Comparison of ENCODE assay signal across 23 cellular contexts in the genomic region with DNA sequence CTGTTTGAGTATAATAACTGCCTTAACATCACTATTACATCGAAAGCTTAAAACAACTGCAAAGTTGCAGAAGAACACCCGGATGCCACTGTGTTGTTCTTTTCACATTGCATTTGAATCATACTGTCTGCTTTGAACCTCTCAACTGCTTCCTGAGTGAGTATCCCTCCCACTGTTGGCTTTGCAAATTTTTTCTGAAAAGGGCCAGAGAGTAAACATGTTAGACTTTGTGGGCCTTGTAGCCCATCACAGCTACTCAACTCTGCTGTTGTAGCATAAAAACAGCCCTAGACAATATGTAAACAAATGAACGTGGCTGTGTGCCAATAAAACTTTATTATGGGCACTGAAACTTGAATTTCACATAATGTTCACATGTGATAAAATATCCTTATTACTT.
DNase-seq lines count a peak whose midpoint lies in the region; ATAC-seq, FAIRE-seq and TF ChIP-seq lines count a peak whose summit lies in the region.
"Had no signal": no experiment of that assay in that cellular context is flagged by ENCODE, and none has a peak within 500 bp of the region (broad histone marks: within the 10 kb centered on the region; RNA-seq: fewer than 3 reads in every experiment).

No MANE protein-coding gene starts in this region.

- H3K27ac Mint-ChIP-seq in activated T-cell treated with anti-CD3 and anti-CD28 coated beads, Interleukin-2, amount 50 U/mL, for 24 hours, result peak overlapping the region; percentile 24
- H3K27ac Mint-ChIP-seq in T-helper 2 cell treated with Interferon-gamma antibody and Interleukin-4, amounts not matched to agents 5 μg/mL and 100 μg/mL, for 36 hours, result no peak overlapping the region
- H3K27ac Mint-ChIP-seq: neural progenitor cell had no signal

- H3K36me3 ChIP-seq in HUES64 (ENCODE audit: insufficient read depth, low read length) (peaks cover 9% of the 10 kb centered on the region), GM12878 (ENCODE audit: control insufficient read depth in 2 of 2, insufficient read depth in 2 of 2, low read length in 1 of 2) (peaks cover 11 to 19% of the 10 kb centered on the region in 2 experiments; a peak in 3 of 4 replicates)
- H3K36me3 ChIP-seq: neural progenitor cell had no signal

- H3K79me2 ChIP-seq in GM12878 (ENCODE audit: control insufficient read depth, insufficient read depth, low read length), result no peaks in the 10 kb centered on the region
- H3K79me2 ChIP-seq: hepatocyte had no signal

- H3K4me3 ChIP-seq in HUES64 (ENCODE audit: low read length) (no peak overlapping the region), GM12878 (no peak overlapping the region)
- H3K4me3 ChIP-seq: hepatocyte, neural progenitor cell, prostate gland had no signal

- H3K4me1 Mint-ChIP-seq in activated T-cell treated with anti-CD3 and anti-CD28 coated beads, Interleukin-2, amount 50 U/mL, for 24 hours (ENCODE audit: low read depth), result peaks cover 42% of the 10 kb centered on the region
- H3K4me1 Mint-ChIP-seq in T-helper 2 cell treated with Interferon-gamma antibody and Interleukin-4, amounts not matched to agents 5 μg/mL and 100 μg/mL, for 36 hours (ENCODE audit: low read depth), result peaks cover 10% of the 10 kb centered on the region

- H3K27me3 Mint-ChIP-seq in activated T-cell treated with anti-CD3 and anti-CD28 coated beads, Interleukin-2, amount 50 U/mL, for 24 hours, result no peaks in the 10 kb centered on the region
- H3K27me3 Mint-ChIP-seq in T-helper 2 cell treated with Interferon-gamma antibody and Interleukin-4, amounts not matched to agents 5 μg/mL and 100 μg/mL, for 36 hours (ENCODE audit: low read depth), result no peaks in the 10 kb centered on the region

- no peak for ATAC-seq in GM12878
- ATAC-seq: esophagus mucosa had no signal

- no peak overlapping the region for H3K4me2 ChIP-seq in GM12878 (ENCODE audit: control insufficient read depth, insufficient read depth)
- H3K4me2 ChIP-seq: hepatocyte, KMS-11, neural progenitor cell had no signal

- H3K9me3 ChIP-seq in HUES64 (ENCODE audit: insufficient read depth, low read depth, low read length), result no peaks in the 10 kb centered on the region
- no peaks in the 10 kb centered on the region for H3K9me3 ChIP-seq in GM12878 (replicated peaks; ENCODE audit: control insufficient read depth, insufficient read depth, low read length)
- H3K9me3 ChIP-seq: prostate gland had no signal

- no peak for TF ChIP-seq POLR2A in GM12878 (IDR thresholded peaks at IDR 0.05; ENCODE audit: low read depth, low read length)

- no peaks in the 10 kb centered on the region for H4K20me1 ChIP-seq in GM12878 (ENCODE audit: control insufficient read depth, insufficient read depth)

- H2AFZ ChIP-seq in GM12878 (ENCODE audit: control insufficient read depth, low read depth, low read length), result no peak overlapping the region
- H2AFZ ChIP-seq: hepatocyte, neural progenitor cell had no signal

- no peak for TF ChIP-seq EP300 in GM12878 (IDR thresholded peaks at IDR 0.05; ENCODE audit: borderline replicate concordance in 1 of 2, control insufficient read depth in 1 of 2, low read depth in 2 of 2, low read length in 2 of 2)

- SMC1A ChIA-PET in GM12878 (lab: Charles Lee; ENCODE audit: uncharacterized antibody, unreplicated experiment), result interaction anchor here (0.6 kb wide), 2 partner anchors 10 to 204 kb away, joined by 3 read pairs; no protein-coding TSS in a partner anchor

- no peak for TF ChIP-seq RAD21 in GM12878 (IDR thresholded peaks at IDR 0.05; ENCODE audit: insufficient read depth, low read depth, low read length)

- H3K27ac ChIP-seq in HUES64 (ENCODE audit: low read depth, low read length) (peak overlapping the region; percentile 38; the same call in 1 of the 2 replicates), GM12878 (ENCODE audit: control insufficient read depth, insufficient read depth) (no peak overlapping the region)
- H3K27ac ChIP-seq: hepatocyte, KMS-11, neural progenitor cell, prostate gland had no signal

- CTCF ChIA-PET in GM12878 (lab: Yijun Ruan, JAX), result interaction anchor here (1.0 kb wide), 1 partner anchor 33 kb away, joined by 3 read pairs; no protein-coding TSS in a partner anchor

- RAD21 ChIA-PET in GM12878 (lab: Charles Lee; ENCODE audit: unreplicated experiment), result no interaction called here

- H3K27me3 ChIP-seq in HUES64 (ENCODE audit: insufficient read depth, low read length), result no peaks in the 10 kb centered on the region
- no peaks in the 10 kb centered on the region for H3K27me3 ChIP-seq in GM12878 (replicated peaks in 1 of 2; ENCODE audit: control insufficient read depth in 2 of 2, insufficient read depth in 2 of 2, low read length in 1 of 2)
- H3K27me3 ChIP-seq: hepatocyte, neural progenitor cell had no signal

- in situ Hi-C loops in GM12878 (cut with MboI), result no loop called here

- 19% methylated on average over 3 of the region's 3 CpGs for WGBS in HUES64
- WGBS in GM12878 (ENCODE audit: insufficient coverage, insufficient replicate concordance, low lambda C conversion rate, missing lambda C conversion rate), result 89% methylated on average over 3 of the region's 3 CpGs

- intact Hi-C loops in GM12878 (cut with micrococcal nuclease; ENCODE audit: unreplicated experiment), result no loop called here

- H3K4me1 ChIP-seq in HUES64 (ENCODE audit: insufficient read depth, low read length) (peaks cover 46% of the 10 kb centered on the region), GM12878 (ENCODE audit: control insufficient read depth, insufficient read depth, low read length) (no peaks in the 10 kb centered on the region)
- H3K4me1 ChIP-seq: neural progenitor cell, prostate gland had no signal

- BruUV-seq in GM12878 (replicated peaks; lab: Mats Ljungman, UMichigan), result no TSS peak

- peaks cover 68% of the 10 kb centered on the region for H3K36me3 Mint-ChIP-seq in activated T-cell treated with anti-CD3 and anti-CD28 coated beads, Interleukin-2, amount 50 U/mL, for 24 hours (ENCODE audit: low read depth)
- H3K36me3 Mint-ChIP-seq in T-helper 2 cell treated with Interferon-gamma antibody and Interleukin-4, amounts not matched to agents 5 μg/mL and 100 μg/mL, for 36 hours (ENCODE audit: low read depth), result peaks cover 19% of the 10 kb centered on the region

- H3K4me3 Mint-ChIP-seq in activated T-cell treated with anti-CD3 and anti-CD28 coated beads, Interleukin-2, amount 50 U/mL, for 24 hours, result no peak overlapping the region
- no peak overlapping the region for H3K4me3 Mint-ChIP-seq in T-helper 2 cell treated with Interferon-gamma antibody and Interleukin-4, amounts not matched to agents 5 μg/mL and 100 μg/mL, for 36 hours
- H3K4me3 Mint-ChIP-seq: neural progenitor cell had no signal

- no peak for DNase-seq in activated T-cell treated with anti-CD3 and anti-CD28 coated beads, Interleukin-2, amount 50 U/mL, for 24 hours
- no peak for DNase-seq in activated T-cell treated with anti-CD3 and anti-CD28 coated beads for 4 hours
- no peak for DNase-seq in GM12878 (ENCODE audit: low read depth, low spot score)
- DNase-seq in lung microvascular endothelial cell (ENCODE audit: low read depth in 2 of 2), result peak; percentile 17 to 49
- DNase-seq in effector CD4-positive, alpha-beta T cell, result no peak
- no peak for DNase-seq in T-helper 2 cell treated with Interferon-gamma antibody and Interleukin-4, amounts not matched to agents 5 μg/mL and 100 μg/mL, for 36 hours (ENCODE audit: low spot score)
- DNase-seq in GF-D8 (lab: John Stamatoyannopoulos, UW), result no peak
- DNase-seq: activated CD4-positive, CD25-positive, alpha-beta regulatory T cell treated with anti-CD3 and anti-CD28 coated beads, Interleukin-2, amount 50 U/mL, for 72 hours; activated gamma-delta T cell; anterior cingulate cortex; foreskin melanocyte; NCI-H1694; NCI-H2171 treated with DMSO at 0.1 percent for 48 hours; NCI-H748 treated with DMSO at 0.1 percent for 48 hours; stimulated activated CD4-positive, alpha-beta T cell treated with anti-CD3 and anti-CD28 coated beads, Interleukin-1b, Interleukin-23, amount 100 ng/mL, for 48 hours had no signal

- no peak for FAIRE-seq in GM12878 (lab: Jason Lieb, UNC)
- FAIRE-seq: islet of Langerhans, urothelium cell line had no signal

- no peak for TF ChIP-seq CTCF in GM12878 (IDR thresholded peaks at IDR 0.05 in 2 of 3, conservative IDR thresholded peaks at IDR 0.05 in 1 of 3; ENCODE audit: control insufficient read depth in 2 of 3, extremely low read depth in 1 of 3, insufficient read depth in 1 of 3, low read depth in 3 of 3, low read length in 3 of 3)

- POLR2A ChIA-PET in GM12878 (lab: Charles Lee), result no interaction called here

- H3K9ac ChIP-seq in HUES64 (ENCODE audit: low read depth, low read length) (no peak overlapping the region), GM12878 (ENCODE audit: control insufficient read depth, insufficient read depth, low read length) (no peak overlapping the region)
- H3K9ac ChIP-seq: KMS-11, neural progenitor cell had no signal

- peaks cover 12% of the 10 kb centered on the region for H3K9me3 Mint-ChIP-seq in activated T-cell treated with anti-CD3 and anti-CD28 coated beads, Interleukin-2, amount 50 U/mL, for 24 hours
- peaks cover 6% of the 10 kb centered on the region for H3K9me3 Mint-ChIP-seq in T-helper 2 cell treated with Interferon-gamma antibody and Interleukin-4, amounts not matched to agents 5 μg/mL and 100 μg/mL, for 36 hours

TF ChIP-seq in GM12878, 131 proteins besides CTCF, POLR2A, EP300 and RAD21 (continues in another document):
- no peak for TF ChIP-seq ZBED1 (IDR thresholded peaks at IDR 0.05; ENCODE audit: borderline replicate concordance)

Comparison
In these comparisons a context has a peak if more than half of its experiments do, and no peak if none do; other contexts are left out.
1. DNase-seq: peak in lung microvascular endothelial cell (2 of 2); none in activated T-cell treated with anti-CD3 and anti-CD28 coated beads, Interleukin-2, amount 50 U/mL, for 24 hours (single experiment), activated T-cell treated with anti-CD3 and anti-CD28 coated beads for 4 hours (single experiment), GM12878 (single experiment), effector CD4-positive, alpha-beta T cell (single experiment), T-helper 2 cell treated with Interferon-gamma antibody and Interleukin-4, amounts not matched to agents 5 μg/mL and 100 μg/mL, for 36 hours (single experiment) and GF-D8 (single experiment).